Comparison of ENCODE assay signal across 16 cellular contexts in the genomic region with DNA sequence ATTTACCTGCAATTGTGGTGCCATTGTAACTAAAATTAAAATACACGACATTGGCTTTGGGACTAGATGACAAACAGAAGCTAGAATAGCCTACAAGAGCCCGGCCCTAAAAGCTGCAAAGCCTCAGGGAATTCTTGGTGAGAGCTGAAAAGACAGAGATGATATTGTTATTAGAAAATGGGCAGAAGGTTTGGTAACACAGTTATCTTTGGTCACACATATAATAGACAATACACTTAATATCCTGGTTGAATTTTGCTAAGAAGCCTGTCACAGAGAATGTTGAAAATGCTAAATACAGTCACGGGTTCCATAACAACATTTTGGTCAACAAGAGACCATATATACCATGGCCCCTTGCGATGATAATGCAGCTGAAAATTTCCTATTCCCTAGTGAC.
A peak's percentile ranks its signal among the peaks of the same experiment; 100 is the strongest.
DNase-seq lines count a peak whose midpoint lies in the region; ATAC-seq and TF ChIP-seq lines count a peak whose summit lies in the region.
"Had no signal": no experiment of that assay in that cellular context is flagged by ENCODE, and none has a peak within 500 bp of the region (broad histone marks: within the 10 kb centered on the region; RNA-seq: fewer than 3 reads in every experiment).

No MANE protein-coding gene starts in this region.

- TF ChIP-seq POLR2A in erythroblast (IDR thresholded peaks at IDR 0.05; ENCODE audit: low read length): no peak

- H3K4me1 ChIP-seq in OCI-LY3 (ENCODE audit: low read length): no peaks in the 10 kb centered on the region
- H3K4me1 ChIP-seq: A549; BLaER1 treated with 17β-estradiol and CSF1 and Interleukin-3, amounts not matched to agents 10 nM and 100 nM had no signal

- H4K20me1 ChIP-seq in OCI-LY3 (ENCODE audit: insufficient read depth, low read length): no peaks in the 10 kb centered on the region
- H4K20me1 ChIP-seq: BLaER1 treated with 17β-estradiol and CSF1 and Interleukin-3, amounts not matched to agents 10 nM and 100 nM had no signal

- no peak overlapping the region for H3K9ac ChIP-seq in OCI-LY3 (ENCODE audit: low read length)
- H3K9ac ChIP-seq: BLaER1 treated with 17β-estradiol and CSF1 and Interleukin-3, amounts not matched to agents 10 nM and 100 nM had no signal

- H2AFZ ChIP-seq in OCI-LY3 (ENCODE audit: low read depth, low read length): 0 out of 2 replicates have a peak overlapping the region, but pooled peaks have one; percentile 13

- no peaks in the 10 kb centered on the region for H3K27me3 ChIP-seq in OCI-LY3 (ENCODE audit: low read depth, low read length)
- H3K27me3 ChIP-seq: BLaER1 treated with 17β-estradiol and CSF1 and Interleukin-3, amounts not matched to agents 10 nM and 100 nM had no signal

- no peaks in the 10 kb centered on the region for H3K79me2 ChIP-seq in OCI-LY3 (ENCODE audit: low read length)

- peak; percentile 53 for DNase-seq in COLO829 (ENCODE audit: low spot score)
- peak; percentile 78 for DNase-seq in foreskin melanocyte
- DNase-seq in erythroblast (lab: John Stamatoyannopoulos, UW): no peak
- no peak for DNase-seq in activated effector memory CD4-positive, alpha-beta T cell treated with anti-CD3 and anti-CD28 coated beads, Interleukin-2, amount 50 U/mL, for 16 hours
- DNase-seq: AML-193; CD4-positive, alpha-beta T cell; CD8-positive, alpha-beta T cell; COR-L47; DMS79 treated with DMSO at 0.1 percent for 48 hours; GF-D8 had no signal

- H3K36me3 ChIP-seq in OCI-LY3 (replicated peaks; ENCODE audit: low read depth, low read length): no peaks in the 10 kb centered on the region
- H3K36me3 ChIP-seq: BLaER1 treated with 17β-estradiol and CSF1 and Interleukin-3, amounts not matched to agents 10 nM and 100 nM had no signal

- H3K4me3 ChIP-seq in OCI-LY3 (ENCODE audit: low read length): no peak overlapping the region
- H3K4me3 ChIP-seq: A549; BLaER1 treated with 17β-estradiol and CSF1 and Interleukin-3, amounts not matched to agents 10 nM and 100 nM had no signal

- no peak for ATAC-seq in GM21529 (IDR thresholded peaks at IDR 0.05; ENCODE audit: unreplicated experiment)
- ATAC-seq: A549; CD8-positive, alpha-beta T cell had no signal

- no peaks in the 10 kb centered on the region for H3K9me3 ChIP-seq in OCI-LY3 (ENCODE audit: insufficient read depth, low read length)
- H3K9me3 ChIP-seq: A549; BLaER1 treated with 17β-estradiol and CSF1 and Interleukin-3, amounts not matched to agents 10 nM and 100 nM had no signal

- no peak overlapping the region for H3K4me2 ChIP-seq in OCI-LY3 (ENCODE audit: low read length)
- H3K4me2 ChIP-seq: A549; BLaER1 treated with 17β-estradiol and CSF1 and Interleukin-3, amounts not matched to agents 10 nM and 100 nM had no signal

- H3K27ac ChIP-seq in OCI-LY3 (ENCODE audit: low read length): no peak overlapping the region
- H3K27ac ChIP-seq: 22Rv1; A549; BLaER1 treated with 17β-estradiol and CSF1 and Interleukin-3, amounts not matched to agents 10 nM and 100 nM; C4-2B had no signal

- TF ChIP-seq CTCF in OCI-LY3 (IDR thresholded peaks at IDR 0.05; ENCODE audit: low read depth, low read length): no peak

Comparison
In these comparisons a context has a peak if more than half of its experiments do, and no peak if none do; other contexts are left out.
1. DNase-seq: peak in COLO829 (single experiment) and foreskin melanocyte (single experiment); none in erythroblast (0 of 2) and activated effector memory CD4-positive, alpha-beta T cell treated with anti-CD3 and anti-CD28 coated beads, Interleukin-2, amount 50 U/mL, for 16 hours (single experiment).